15 cellular contexts compared by ENCODE assay signal in the genomic region with DNA sequence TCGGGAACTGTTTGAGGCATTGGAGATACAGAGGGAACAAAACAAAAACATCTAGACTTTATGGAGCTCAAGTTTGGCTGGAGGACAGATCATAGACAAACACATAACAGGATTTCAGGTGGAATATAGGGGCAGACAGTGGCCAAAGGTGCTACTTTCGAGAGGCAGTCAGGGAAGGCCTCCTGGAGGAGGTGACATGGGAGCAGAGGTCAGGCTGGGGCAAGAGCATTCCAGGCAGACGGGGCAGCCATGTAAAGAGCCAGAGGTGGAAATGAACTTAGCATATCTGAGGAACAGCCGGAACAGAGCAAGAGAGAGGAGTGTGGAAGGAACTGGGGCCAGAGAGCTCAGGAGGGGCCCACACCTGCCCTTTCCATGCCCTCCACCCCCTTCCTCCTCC.
"Had no signal": no experiment of that assay in that cellular context is flagged by ENCODE, and none has a peak within 500 bp of the region (broad histone marks: within the 10 kb centered on the region; RNA-seq: fewer than 3 reads in every experiment).

No MANE protein-coding gene starts in this region.

- H3K36me3 ChIP-seq: transverse colon had no signal

- H3K9ac ChIP-seq: parathyroid adenoma had no signal

- H3K4me3 Mint-ChIP-seq: activated CD4-positive, alpha-beta memory T cell treated with anti-CD3 and anti-CD28 coated beads, Interleukin-2, amount 10 ng/mL, durations not matched to agents 7 days and 5 days; neural crest cell; WTC11 had no signal

- H2AFZ ChIP-seq: hepatocyte, parathyroid adenoma had no signal

- H3K9me3 Mint-ChIP-seq: activated CD4-positive, alpha-beta memory T cell treated with anti-CD3 and anti-CD28 coated beads, Interleukin-2, amount 10 ng/mL, durations not matched to agents 7 days and 5 days; neural crest cell had no signal

- ATAC-seq: esophagus mucosa, WTC11 had no signal

- H3K27ac ChIP-seq: hepatocyte, parathyroid adenoma, skin epidermis, transverse colon had no signal

- H3K27ac Mint-ChIP-seq: activated CD4-positive, alpha-beta memory T cell treated with anti-CD3 and anti-CD28 coated beads, Interleukin-2, amount 10 ng/mL, durations not matched to agents 7 days and 5 days; WTC11 had no signal

- H3K79me2 ChIP-seq: hepatocyte, parathyroid adenoma had no signal

- DNase-seq: activated CD4-positive, alpha-beta memory T cell treated with anti-CD3 and anti-CD28 coated beads, Interleukin-2, amount 10 ng/mL, durations not matched to agents 7 days and 5 days; activated CD4-positive, alpha-beta T cell treated with anti-CD3 and anti-CD28 coated beads for 4 hours; activated naive CD4-positive, alpha-beta T cell; kidney; retina; stimulated activated CD4-positive, alpha-beta T cell treated with anti-CD3 and anti-CD28 coated beads, Interleukin-4, amount 100 ng/mL, for 24 hours; stimulated activated CD8-positive, alpha-beta memory T cell treated with anti-CD3 and anti-CD28 coated beads, Interleukin-4, amount 100 ng/mL, for 48 hours; stimulated activated naive CD8-positive, alpha-beta T cell treated with anti-CD3 and anti-CD28 coated beads, Interleukin-15, Interleukin-2, amounts not matched to agents 100 U/mL and 50 U/mL, for 24 hours; transverse colon had no signal

- H3K36me3 Mint-ChIP-seq: WTC11 had no signal

- H3K27me3 ChIP-seq: hepatocyte, transverse colon had no signal

- H3K4me1 ChIP-seq: parathyroid adenoma, transverse colon had no signal

- H3K4me3 ChIP-seq: hepatocyte, skin epidermis, transverse colon had no signal

- H3K4me2 ChIP-seq: hepatocyte had no signal
